ENCODE assay signal across 26 cellular contexts in the genomic region with DNA sequence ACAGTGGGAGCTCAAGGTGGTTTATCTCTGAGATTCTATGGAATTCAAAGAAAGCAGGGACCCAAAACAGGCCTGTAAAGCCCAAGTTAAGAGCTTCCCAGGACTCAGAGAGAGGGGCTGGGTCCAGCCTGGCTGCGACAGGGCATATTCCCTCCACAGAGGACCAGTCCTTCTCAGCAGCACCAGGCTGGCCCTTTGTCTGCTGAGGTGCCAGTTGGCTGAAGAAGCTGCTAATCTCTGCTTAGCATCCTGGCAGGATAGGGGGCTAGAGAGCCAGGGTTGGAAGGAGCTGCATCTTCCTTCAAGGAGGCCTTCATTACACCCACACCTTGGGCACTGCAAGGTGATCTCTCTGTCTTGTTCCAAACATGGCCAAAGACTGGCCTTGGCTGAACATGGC.
"Had no signal": no experiment of that assay in that cellular context is flagged by ENCODE, and none has a peak within 500 bp of the region (broad histone marks: within the 10 kb centered on the region; RNA-seq: fewer than 3 reads in every experiment).

No MANE protein-coding gene starts in this region.

- H3K4me1 ChIP-seq: heart right ventricle, lower lobe of right lung, pancreas, psoas muscle, right lobe of liver, tibial nerve, upper lobe of left lung, vagina had no signal

- H3K27ac ChIP-seq: heart right ventricle, hepatocyte, lower lobe of right lung, pancreas, psoas muscle, right lobe of liver, tibial nerve, upper lobe of left lung, vagina had no signal

- H3K27me3 ChIP-seq: pancreas, right lobe of liver, tibial nerve, upper lobe of left lung, vagina had no signal

- FAIRE-seq: keratinocyte, pancreas had no signal

- DNase-seq: heart right ventricle; kidney glomerular epithelial cell; left cardiac atrium; lower lobe of right lung; mesendoderm; naive B cell; natural killer cell; nephron progenitor cell; pancreas; psoas muscle; right lobe of liver; stimulated activated CD4-positive, alpha-beta T cell treated with anti-CD3 and anti-CD28 coated beads, Interleukin-1b, Interleukin-23, amount 100 ng/mL, for 48 hours; stimulated activated CD4-positive, alpha-beta T cell treated with anti-CD3 and anti-CD28 coated beads, Interleukin-2, amount 100 ng/mL, for 48 hours; stimulated activated CD4-positive, alpha-beta T cell treated with anti-CD3 and anti-CD28 coated beads, Interleukin-4, amount 100 ng/mL, for 4 hours; stimulated activated CD8-positive, alpha-beta memory T cell treated with anti-CD3 and anti-CD28 coated beads, Interleukin-4, amount 100 ng/mL, for 48 hours; stimulated activated naive CD4-positive, alpha-beta T cell treated with Interleukin-2 at 50 U/mL for 16 hours; stimulated activated naive CD8-positive, alpha-beta T cell treated with anti-CD3 and anti-CD28 coated beads, Interleukin-15, amount 100 ng/mL, for 72 hours; substantia nigra; upper lobe of left lung had no signal

- H3K4me3 Mint-ChIP-seq: mesothelial cell of epicardium; naive B cell; natural killer cell; nephron progenitor cell; stimulated activated memory B cell treated with anti-CD40 and anti-IgM and Interleukin-4, amounts not matched to agents 10 μg/mL and 1 μg/mL and 100 μg/mL, for 72 hours; stimulated activated naive CD8-positive, alpha-beta T cell treated with anti-CD3 and anti-CD28 coated beads, Interleukin-15, amount 100 ng/mL, for 72 hours had no signal

- H3K4me1 Mint-ChIP-seq: mesothelial cell of epicardium; naive B cell; natural killer cell; nephron progenitor cell; stimulated activated memory B cell treated with anti-CD40 and anti-IgM and Interleukin-4, amounts not matched to agents 10 μg/mL and 1 μg/mL and 100 μg/mL, for 72 hours; stimulated activated naive CD8-positive, alpha-beta T cell treated with anti-CD3 and anti-CD28 coated beads, Interleukin-15, amount 100 ng/mL, for 72 hours had no signal

- H3K27me3 Mint-ChIP-seq: stimulated activated memory B cell treated with anti-CD40 and anti-IgM and Interleukin-4, amounts not matched to agents 10 μg/mL and 1 μg/mL and 100 μg/mL, for 72 hours had no signal

- H3K27ac Mint-ChIP-seq: mesothelial cell of epicardium; natural killer cell; nephron progenitor cell; stimulated activated memory B cell treated with anti-CD40 and anti-IgM and Interleukin-4, amounts not matched to agents 10 μg/mL and 1 μg/mL and 100 μg/mL, for 72 hours; stimulated activated naive CD8-positive, alpha-beta T cell treated with anti-CD3 and anti-CD28 coated beads, Interleukin-15, amount 100 ng/mL, for 72 hours had no signal

- H3K4me2 ChIP-seq: hepatocyte, smooth muscle cell had no signal

- H3K36me3 Mint-ChIP-seq: mesothelial cell of epicardium had no signal

- H3K9me3 ChIP-seq: pancreas, right lobe of liver, vagina had no signal

- H2AFZ ChIP-seq: hepatocyte had no signal

- H3K79me2 ChIP-seq: hepatocyte had no signal

- H3K36me3 ChIP-seq: heart right ventricle, lower lobe of right lung, pancreas, right lobe of liver, tibial nerve, upper lobe of left lung, vagina had no signal

- H3K4me3 ChIP-seq: heart right ventricle, hepatocyte, lower lobe of right lung, pancreas, psoas muscle, right lobe of liver, smooth muscle cell, tibial nerve, upper lobe of left lung, vagina had no signal
